ENCODE assay signal across 15 cellular contexts in genomic region chr15:60424006-60424405, GRCh38. TPM values are rescaled to one million over a fixed set of nuclear protein-coding genes. Genes with fewer than 3 reads are reported as not detected.
A peak's percentile ranks its signal among the peaks of the same experiment; 100 is the strongest.
DNase-seq lines count a peak whose midpoint lies in the region; ATAC-seq and TF ChIP-seq lines count a peak whose summit lies in the region.
"Had no signal": no experiment of that assay in that cellular context is flagged by ENCODE, and none has a peak within 500 bp of the region (broad histone marks: within the 10 kb centered on the region; RNA-seq: fewer than 3 reads in every experiment).

No MANE protein-coding gene starts in this region.

- H3K4me3 ChIP-seq in HCT116 (replicated peaks in 1 of 2; ENCODE audit: low read depth in 1 of 2, low read length in 2 of 2) (no peak overlapping the region), SK-N-MC (peak overlapping the region; percentile 62), parathyroid adenoma (ENCODE audit: low read depth, low read length) (no peak overlapping the region)
- H3K4me3 ChIP-seq: left ventricle myocardium inferior had no signal

- ATAC-seq in HCT116 = 0 out of 2 replicates have a peak, but pooled peaks have one; percentile 12
- no peak for ATAC-seq in GM18909 (IDR thresholded peaks at IDR 0.05; ENCODE audit: poor library complexity, unreplicated experiment)
- ATAC-seq: T-cell had no signal

- RAD21 ChIA-PET in HCT116 (lab: Charles Lee; ENCODE audit: low non-redundant PET in 1 of 2, low total read pairs in 2 of 2, uncharacterized antibody in 2 of 2, unreplicated experiment in 2 of 2) = no interaction called here

- no peaks in the 10 kb centered on the region for H3K27me3 ChIP-seq in HCT116 (ENCODE audit: insufficient read depth, low read length)
- no peaks in the 10 kb centered on the region for H3K27me3 ChIP-seq in parathyroid adenoma (ENCODE audit: control insufficient read depth, insufficient read depth, low read length)

- POLR2A ChIA-PET in HCT116 (lab: Charles Lee) = no interaction called here

- TF ChIP-seq RAD21 in HCT116 (IDR thresholded peaks at IDR 0.05; ENCODE audit: low read depth) = no peak

- H3K79me2 ChIP-seq in HCT116 (ENCODE audit: insufficient read depth, low read length) (no peaks in the 10 kb centered on the region), parathyroid adenoma (no peaks in the 10 kb centered on the region)

- H3K9ac ChIP-seq in HCT116 (ENCODE audit: low read length) (no peak overlapping the region), SK-N-MC (ENCODE audit: insufficient read length) (no peak overlapping the region), parathyroid adenoma (no peak overlapping the region)

- H3K4me2 ChIP-seq in HCT116 (ENCODE audit: low read length) = peak overlapping the region; percentile 32
- H3K4me2 ChIP-seq in parathyroid adenoma (ENCODE audit: low read length) = no peak overlapping the region

- H3K9me3 ChIP-seq in HCT116 (ENCODE audit: control insufficient read depth in 1 of 2, insufficient read depth in 1 of 2, low read depth in 1 of 2, low read length in 2 of 2) = no peaks in the 10 kb centered on the region
- H3K9me3 ChIP-seq in SK-N-MC (ENCODE audit: low read depth, low read length) = no peaks in the 10 kb centered on the region
- H3K9me3 ChIP-seq in parathyroid adenoma (ENCODE audit: control insufficient read depth, low read length) = no peaks in the 10 kb centered on the region
- H3K9me3 ChIP-seq: left ventricle myocardium inferior had no signal

- H3K36me3 ChIP-seq in HCT116 (ENCODE audit: control insufficient read depth in 1 of 2, insufficient read depth in 2 of 2, low read length in 2 of 2) = no peaks in the 10 kb centered on the region
- peaks cover 27% of the 10 kb centered on the region for H3K36me3 ChIP-seq in SK-N-MC (ENCODE audit: insufficient read depth, low read length)
- H3K36me3 ChIP-seq in parathyroid adenoma (ENCODE audit: control insufficient read depth, insufficient read depth, low read length) = peaks cover 3% of the 10 kb centered on the region

- intact Hi-C loops in HCT116 (cut with micrococcal nuclease) = no loop called here

- no peaks in the 10 kb centered on the region for H3K9me2 ChIP-seq in HCT116 (ENCODE audit: insufficient read depth)

- peaks cover 28 to 30% of the 10 kb centered on the region in 2 experiments for H3K4me1 ChIP-seq in HCT116 (ENCODE audit: control insufficient read depth in 1 of 2, insufficient read depth in 2 of 2, low read length in 2 of 2)
- H3K4me1 ChIP-seq in parathyroid adenoma = peaks cover 3% of the 10 kb centered on the region

- H2AFZ ChIP-seq in HCT116 (ENCODE audit: low read depth, low read length, poor library complexity, severe bottlenecking) = no peak overlapping the region
- H2AFZ ChIP-seq in parathyroid adenoma = no peak overlapping the region

- DNase-seq in HCT116 (ENCODE audit: low read depth, low spot score) (no peak), SK-N-MC (ENCODE audit: low read depth, low spot score) (no peak), epithelial cell of prostate (ENCODE audit: low read depth, low spot score) (no peak), SKM-1 (lab: John Stamatoyannopoulos, UW; ENCODE audit: unreplicated experiment) (no peak), LoVo (ENCODE audit: low spot score) (no peak), Ammon's horn (ENCODE audit: low spot score) (no peak)
- DNase-seq: activated CD8-positive, alpha-beta memory T cell treated with anti-CD3 and anti-CD28 coated beads for 24 hours; left ventricle myocardium inferior; NCI-H187 treated with DMSO at 0.1 percent for 48 hours; NK-92 treated with Interleukin-12 subunit alpha and Interleukin-12 subunit beta, amount 100 ng/mL, for 24 hours; stimulated activated CD4-positive, alpha-beta T cell treated with anti-CD3 and anti-CD28 coated beads, Interleukin-4, amount 100 ng/mL, for 4 hours; substantia nigra; T-cell had no signal

- no TSS peak for BruUV-seq in HCT116 (replicated peaks; lab: Mats Ljungman, UMichigan)

- TF ChIP-seq POLR2A in HCT116 (IDR thresholded peaks at IDR 0.05; ENCODE audit: borderline replicate concordance, extremely low read depth, insufficient read depth, insufficient read length) = no peak

- CTCF ChIA-PET in HCT116 (lab: Charles Lee) = no interaction called here

- H3K27ac ChIP-seq in HCT116 (ENCODE audit: low read depth, low read length) = no peak overlapping the region
- H3K27ac ChIP-seq in SK-N-MC = peak overlapping the region; percentile 90
- peak overlapping the region; percentile 91 for H3K27ac ChIP-seq in epithelial cell of prostate
- peak overlapping the region; percentile 1 for H3K27ac ChIP-seq in parathyroid adenoma
- H3K27ac ChIP-seq: left ventricle myocardium inferior had no signal

- TF ChIP-seq CTCF in HCT116 (IDR thresholded peaks at IDR 0.05 in 2 of 3, conservative IDR thresholded peaks at IDR 0.05 in 1 of 3; ENCODE audit: borderline replicate concordance in 1 of 3, insufficient read depth in 1 of 3, low read depth in 2 of 3, low read length in 2 of 3) (no peak), parathyroid adenoma (IDR thresholded peaks at IDR 0.05) (no peak)

- H4K20me1 ChIP-seq in HCT116 (ENCODE audit: insufficient read depth) = no peaks in the 10 kb centered on the region

TF ChIP-seq in HCT116, 20 proteins besides CTCF, POLR2A, EP300 and RAD21:
- TF ChIP-seq YY1 (IDR thresholded peaks at IDR 0.05; ENCODE audit: extremely low read depth, insufficient replicate concordance, low read depth, low read length) = no peak
- no peak for TF ChIP-seq EZH2phosphoT487 (IDR thresholded peaks at IDR 0.05; ENCODE audit: borderline replicate concordance)
- TF ChIP-seq CBX3 (IDR thresholded peaks at IDR 0.05; ENCODE audit: low read depth) = no peak
- no peak for TF ChIP-seq FOSL1 (IDR thresholded peaks at IDR 0.05; ENCODE audit: low read depth)
- no peak for TF ChIP-seq ELF1 (IDR thresholded peaks at IDR 0.05; ENCODE audit: borderline replicate concordance, low read depth)
- no peak for TF ChIP-seq ZNF274 (IDR thresholded peaks at IDR 0.05; ENCODE audit: low read depth, low read length)
- TF ChIP-seq CEBPB (IDR thresholded peaks at IDR 0.05; ENCODE audit: low read depth) = no peak

RNA-seq across cellular contexts. Expression of gene ANXA2, which starts 26.2 kb away (rescaled TPM):
- 1,298 TPM for total RNA-seq in HCT116 (2021; ENCODE audit: unreplicated experiment)
- 1,797 and 1,965 TPM in 2 replicates for polyA plus RNA-seq in HCT116 (2012)

RNA-seq across cellular contexts. Expression of gene ICE2, which starts 54.9 kb away (rescaled TPM):
- 62.8 TPM for total RNA-seq in HCT116 (2021; ENCODE audit: unreplicated experiment)
- polyA plus RNA-seq in HCT116 (2012) = 18.3 and 21.9 TPM in 2 replicates
